Comparison of ENCODE assay signal across 18 cellular contexts in genomic region chr10:127923646-127924045, GRCh38. TPM values are rescaled to one million over a fixed set of nuclear protein-coding genes. Genes with fewer than 3 reads are reported as not detected.
DNase-seq lines count a peak whose midpoint lies in the region; ATAC-seq, FAIRE-seq and TF ChIP-seq lines count a peak whose summit lies in the region.
"Had no signal": no experiment of that assay in that cellular context is flagged by ENCODE, and none has a peak within 500 bp of the region (broad histone marks: within the 10 kb centered on the region; RNA-seq: fewer than 3 reads in every experiment).

No MANE protein-coding gene starts in this region.

- H3K9me3 ChIP-seq in BLaER1 (no peaks in the 10 kb centered on the region), RWPE2 (ENCODE audit: severe bottlenecking) (no peaks in the 10 kb centered on the region), left lung (no peaks in the 10 kb centered on the region), skeletal muscle satellite cell (replicated peaks; ENCODE audit: low read length) (no peaks in the 10 kb centered on the region)
- H3K9me3 ChIP-seq: ovary, spleen, thyroid gland had no signal

- FAIRE-seq in frontal cortex (lab: Jason Lieb, UNC) = no peak
- FAIRE-seq: endometrium had no signal

- no peak for DNase-seq in RWPE2 (ENCODE audit: low spot score)
- no peak for DNase-seq in left lung
- DNase-seq in frontal cortex (ENCODE audit: low spot score in 2 of 2) = no peak
- DNase-seq in activated T-cell treated with anti-CD3 and anti-CD28 coated beads, Interleukin-2, amount 50 U/mL, for 72 hours = no peak
- DNase-seq: activated CD4-positive, alpha-beta T cell treated with anti-CD3 and anti-CD28 coated beads, Interleukin-2, amount 10 ng/mL, durations not matched to agents 7 days and 5 days; activated gamma-delta T cell treated with Interleukin-2 at 50 U/mL for 16 hours; DMS79; NCI-H146; spleen; stimulated activated CD8-positive, alpha-beta memory T cell treated with anti-CD3 and anti-CD28 coated beads, Interleukin-4, amount 100 ng/mL, for 48 hours; T-cell had no signal

- no peak overlapping the region for H3K27ac Mint-ChIP-seq in activated T-cell treated with anti-CD3 and anti-CD28 coated beads, Interleukin-2, amount 50 U/mL, for 72 hours
- H3K27ac Mint-ChIP-seq: activated CD4-positive, alpha-beta T cell treated with anti-CD3 and anti-CD28 coated beads, Interleukin-2, amount 10 ng/mL, durations not matched to agents 7 days and 5 days; T-cell had no signal

- intact Hi-C loops in left lung (cut with DNase I) = no loop called here

- peaks cover 74% of the 10 kb centered on the region for H3K4me1 ChIP-seq in BLaER1
- peaks cover 35% of the 10 kb centered on the region for H3K4me1 ChIP-seq in RWPE2 (ENCODE audit: insufficient read depth, poor library complexity, severe bottlenecking)
- peaks cover 49 to 100% of the 10 kb centered on the region in 2 donors for H3K4me1 ChIP-seq in left lung
- H3K4me1 ChIP-seq in skeletal muscle satellite cell (ENCODE audit: control insufficient read depth, insufficient read depth, low read length) = peaks cover 66% of the 10 kb centered on the region

- H3K27ac ChIP-seq in BLaER1 = no peak overlapping the region; the same call in 1 of the 2 replicates
- H3K27ac ChIP-seq in RWPE2 (ENCODE audit: poor library complexity, severe bottlenecking) = peak overlapping the region; percentile 79
- H3K27ac ChIP-seq in left lung = peak overlapping the region; percentile 55 to 81

- H3K9ac ChIP-seq in BLaER1 (no peak overlapping the region), skeletal muscle satellite cell (ENCODE audit: low read depth, low read length) (peak overlapping the region; percentile 37)

- H3K9me3 Mint-ChIP-seq in activated T-cell treated with anti-CD3 and anti-CD28 coated beads, Interleukin-2, amount 50 U/mL, for 72 hours = no peaks in the 10 kb centered on the region
- H3K9me3 Mint-ChIP-seq: activated CD4-positive, alpha-beta T cell treated with anti-CD3 and anti-CD28 coated beads, Interleukin-2, amount 10 ng/mL, durations not matched to agents 7 days and 5 days; T-cell had no signal

- H3K36me3 ChIP-seq in BLaER1 (no peaks in the 10 kb centered on the region), RWPE2 (ENCODE audit: low read depth) (no peaks in the 10 kb centered on the region), left lung (no peaks in the 10 kb centered on the region), skeletal muscle satellite cell (ENCODE audit: insufficient read depth, low read length) (no peaks in the 10 kb centered on the region)
- H3K36me3 ChIP-seq: ovary, spleen, thyroid gland had no signal

- H4K20me1 ChIP-seq in BLaER1 = no peaks in the 10 kb centered on the region

- H3K4me1 Mint-ChIP-seq in activated T-cell treated with anti-CD3 and anti-CD28 coated beads, Interleukin-2, amount 50 U/mL, for 72 hours (ENCODE audit: low read depth) = no peaks in the 10 kb centered on the region

- H3K27me3 Mint-ChIP-seq in activated T-cell treated with anti-CD3 and anti-CD28 coated beads, Interleukin-2, amount 50 U/mL, for 72 hours (ENCODE audit: low read depth) = no peaks in the 10 kb centered on the region
- H3K27me3 Mint-ChIP-seq: activated CD4-positive, alpha-beta T cell treated with anti-CD3 and anti-CD28 coated beads, Interleukin-2, amount 10 ng/mL, durations not matched to agents 7 days and 5 days had no signal

- no peaks in the 10 kb centered on the region for H3K36me3 Mint-ChIP-seq in activated T-cell treated with anti-CD3 and anti-CD28 coated beads, Interleukin-2, amount 50 U/mL, for 72 hours (ENCODE audit: insufficient read depth in 2 of 2)
- H3K36me3 Mint-ChIP-seq: T-cell had no signal

- no peak overlapping the region for H3K4me3 Mint-ChIP-seq in activated T-cell treated with anti-CD3 and anti-CD28 coated beads, Interleukin-2, amount 50 U/mL, for 72 hours
- H3K4me3 Mint-ChIP-seq: activated CD4-positive, alpha-beta T cell treated with anti-CD3 and anti-CD28 coated beads, Interleukin-2, amount 10 ng/mL, durations not matched to agents 7 days and 5 days; T-cell had no signal

- ATAC-seq in RWPE2 (ENCODE audit: low read depth) (no peak), left lung (no peak), GM21825 (IDR thresholded peaks at IDR 0.05; ENCODE audit: unreplicated experiment) (no peak), HG02981 (IDR thresholded peaks at IDR 0.05; ENCODE audit: unreplicated experiment) (no peak)
- no peak for ATAC-seq in activated T-cell treated with anti-CD3 and anti-CD28 coated beads, Interleukin-2, amount 50 U/mL, for 72 hours (replicated peaks in 1 of 2)
- ATAC-seq: T-cell had no signal

- H3K4me3 ChIP-seq in BLaER1 (no peak overlapping the region), RWPE2 (ENCODE audit: severe bottlenecking) (no peak overlapping the region), left lung (no peak overlapping the region), skeletal muscle satellite cell (ENCODE audit: low read length) (no peak overlapping the region)
- H3K4me3 ChIP-seq: ovary, spleen, thyroid gland had no signal

- 0 out of 2 replicates have a peak overlapping the region, but pooled peaks have one; percentile 13 for H3K4me2 ChIP-seq in BLaER1
- H3K4me2 ChIP-seq in skeletal muscle satellite cell (ENCODE audit: low read length) = no peak overlapping the region

- TF ChIP-seq CTCF in RWPE2 (IDR thresholded peaks at IDR 0.05; ENCODE audit: poor library complexity, severe bottlenecking) = no peak
- no peak for TF ChIP-seq CTCF in left lung (IDR thresholded peaks at IDR 0.05)

- H3K27me3 ChIP-seq in BLaER1 (no peaks in the 10 kb centered on the region), RWPE2 (ENCODE audit: insufficient read depth, poor library complexity, severe bottlenecking) (no peaks in the 10 kb centered on the region), left lung (no peaks in the 10 kb centered on the region), skeletal muscle satellite cell (ENCODE audit: control insufficient read depth, insufficient read depth, low read length) (no peaks in the 10 kb centered on the region)
- H3K27me3 ChIP-seq: ovary, spleen, thyroid gland had no signal

RNA-seq across cellular contexts. Expression of gene PTPRE, which starts 16.7 kb away (rescaled TPM):
- total RNA-seq in left lung (10 to 100 TPM; 51.4 to 88.7 TPM), frontal cortex (16.3 TPM)
- total RNA-seq in skeletal muscle satellite cell (2012; rRNA removed) = 1.3 TPM in 2 replicates
- 10 to 100 TPM; 23.7 to 31.3 TPM for total RNA-seq in activated T-cell treated with anti-CD3 and anti-CD28 coated beads, Interleukin-2, amount 50 U/mL, for 72 hours

RNA-seq across cellular contexts. Expression of gene CLRN3, which starts 30.9 kb away (rescaled TPM):
- total RNA-seq in left lung (not detected), frontal cortex (not detected)
- total RNA-seq in skeletal muscle satellite cell (2012; rRNA removed) = not detected in 2 replicates
- not detected for total RNA-seq in activated T-cell treated with anti-CD3 and anti-CD28 coated beads, Interleukin-2, amount 50 U/mL, for 72 hours
- total RNA-seq: activated CD4-positive, alpha-beta T cell treated with anti-CD3 and anti-CD28 coated beads, Interleukin-2, amount 10 ng/mL, durations not matched to agents 7 days and 5 days; T-cell; thyroid gland had no signal
